In the genomic region with DNA sequence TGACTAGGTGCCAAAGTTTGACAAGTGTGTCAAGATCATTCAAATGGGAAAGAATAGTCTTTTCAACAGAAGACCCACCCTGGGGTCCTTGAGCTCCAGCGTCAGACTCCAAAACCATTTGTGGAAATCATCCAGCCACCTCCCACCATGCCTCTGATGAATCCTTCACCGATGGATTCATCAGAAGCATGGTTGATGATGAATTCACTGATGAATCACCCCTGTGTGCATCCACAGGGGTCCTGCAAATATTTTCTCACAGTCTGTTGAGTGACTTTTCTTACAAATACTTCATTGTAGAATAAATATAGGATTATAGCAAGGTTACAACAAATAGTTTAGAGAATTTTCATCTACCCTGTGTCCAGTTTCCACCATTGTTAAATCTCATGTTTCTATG, we compare ENCODE assay signal across 23 cellular contexts. TPM values are rescaled to one million over a fixed set of nuclear protein-coding genes. Genes with fewer than 3 reads are reported as not detected.
"Had no signal": no experiment of that assay in that cellular context is flagged by ENCODE, and none has a peak within 500 bp of the region (broad histone marks: within the 10 kb centered on the region; RNA-seq: fewer than 3 reads in every experiment).

No MANE protein-coding gene starts in this region.

- H3K27ac ChIP-seq: ascending aorta, coronary artery, esophagus muscularis mucosa, neutrophil, skin epidermis, transverse colon, VCaP had no signal

- DNase-seq: activated CD4-positive, alpha-beta T cell treated with anti-CD3 and anti-CD28 coated beads for 1 hour; activated CD4-positive, alpha-beta T cell treated with anti-CD3 and anti-CD28 coated beads, Interleukin-2, amount 50 U/mL, for 4 hours; activated CD8-positive, alpha-beta memory T cell treated with anti-CD3 and anti-CD28 coated beads, Interleukin-2, amount 10 ng/mL, durations not matched to agents 7 days and 5 days; activated naive CD4-positive, alpha-beta T cell treated with anti-CD3 and anti-CD28 coated beads, Interleukin-2, amount 10 ng/mL, durations not matched to agents 7 days and 5 days; activated T-cell treated with anti-CD3 and anti-CD28 coated beads, Interleukin-2, amount 50 U/mL, for 1 hour; glutamatergic neuron; hypothalamus; mesendoderm; natural killer cell; stimulated activated CD4-positive, alpha-beta T cell treated with anti-CD3 and anti-CD28 coated beads, Interleukin-4, amount 100 ng/mL, for 4 hours; stimulated activated CD8-positive, alpha-beta memory T cell treated with anti-CD3 and anti-CD28 coated beads, Interleukin-4, amount 100 ng/mL, for 48 hours; stimulated activated naive CD4-positive, alpha-beta T cell treated with Interleukin-2 at 50 U/mL for 16 hours; T-helper 1 cell; transverse colon had no signal

- H3K27me3 ChIP-seq: ascending aorta, esophagus muscularis mucosa, neutrophil, transverse colon had no signal

- H3K4me1 ChIP-seq: ascending aorta, esophagus muscularis mucosa, transverse colon had no signal

- ATAC-seq: activated CD8-positive, alpha-beta memory T cell treated with anti-CD3 and anti-CD28 coated beads, Interleukin-2, amount 10 ng/mL, durations not matched to agents 7 days and 5 days; natural killer cell had no signal

- H3K9me3 ChIP-seq: ascending aorta, esophagus muscularis mucosa, neutrophil, transverse colon had no signal

- H3K36me3 ChIP-seq: ascending aorta, esophagus muscularis mucosa, neutrophil, transverse colon had no signal

- H3K4me3 ChIP-seq: ascending aorta, coronary artery, esophagus muscularis mucosa, skin epidermis, transverse colon had no signal

RNA-seq across cellular contexts. Expression of gene UGT1A9, which starts 4.3 kb away (rescaled TPM):
- total RNA-seq: activated CD8-positive, alpha-beta memory T cell treated with anti-CD3 and anti-CD28 coated beads, Interleukin-2, amount 10 ng/mL, durations not matched to agents 7 days and 5 days; ascending aorta; cardiac septum; esophagus muscularis mucosa; fibroblast of villous mesenchyme; lower leg skin; natural killer cell had no signal

RNA-seq across cellular contexts. Expression of gene UGT1A7, which starts 5.7 kb away (rescaled TPM):
- total RNA-seq: activated CD8-positive, alpha-beta memory T cell treated with anti-CD3 and anti-CD28 coated beads, Interleukin-2, amount 10 ng/mL, durations not matched to agents 7 days and 5 days; ascending aorta; cardiac septum; fibroblast of villous mesenchyme; natural killer cell had no signal

RNA-seq across cellular contexts. Expression of gene UGT1A6, which starts 16.6 kb away (rescaled TPM):
- total RNA-seq: activated CD8-positive, alpha-beta memory T cell treated with anti-CD3 and anti-CD28 coated beads, Interleukin-2, amount 10 ng/mL, durations not matched to agents 7 days and 5 days; cardiac septum; esophagus muscularis mucosa; fibroblast of villous mesenchyme; natural killer cell had no signal

RNA-seq across cellular contexts. Expression of gene UGT1A5, which starts 36.7 kb away (rescaled TPM):
- total RNA-seq: activated CD8-positive, alpha-beta memory T cell treated with anti-CD3 and anti-CD28 coated beads, Interleukin-2, amount 10 ng/mL, durations not matched to agents 7 days and 5 days; ascending aorta; cardiac septum; esophagus muscularis mucosa; fibroblast of villous mesenchyme; natural killer cell had no signal

RNA-seq across cellular contexts. Expression of gene UGT1A10, which starts 39.8 kb away (rescaled TPM):
- total RNA-seq: activated CD8-positive, alpha-beta memory T cell treated with anti-CD3 and anti-CD28 coated beads, Interleukin-2, amount 10 ng/mL, durations not matched to agents 7 days and 5 days; ascending aorta; cardiac septum; esophagus muscularis mucosa; fibroblast of villous mesenchyme; natural killer cell had no signal
